15 cellular contexts compared by ENCODE assay signal in genomic region chr3:178455264-178455663, GRCh38.
"Had no signal": no experiment of that assay in that cellular context is flagged by ENCODE, and none has a peak within 500 bp of the region (broad histone marks: within the 10 kb centered on the region; RNA-seq: fewer than 3 reads in every experiment).

No MANE protein-coding gene starts in this region.

- H3K4me2 ChIP-seq: smooth muscle cell had no signal

- ATAC-seq: activated CD4-positive, alpha-beta T cell treated with anti-CD3 and anti-CD28 coated beads for 36 hours; activated CD8-positive, alpha-beta T cell treated with anti-CD3 and anti-CD28 coated beads, Interleukin-2, amount 10 ng/mL, durations not matched to agents 7 days and 5 days; effector memory CD8-positive, alpha-beta T cell; stimulated activated effector memory CD8-positive, alpha-beta T cell treated with anti-CD3 and anti-CD28 coated beads, Interleukin-12 subunit alpha, Interleukin-12 subunit beta, amount 100 ng/mL, for 72 hours had no signal

- H3K27ac ChIP-seq: left lung, pancreas, WERI-Rb-1 had no signal

- H3K36me3 ChIP-seq: left lung, pancreas, tibial artery, uterus, WERI-Rb-1 had no signal

- FAIRE-seq: islet of Langerhans, pancreas had no signal

- H3K4me1 ChIP-seq: left lung, uterus had no signal

- H3K4me3 ChIP-seq: left lung, pancreas, smooth muscle cell, tibial artery, uterus had no signal

- H3K9me3 ChIP-seq: left lung, pancreas, tibial artery, uterus had no signal

- DNase-seq: activated CD4-positive, alpha-beta T cell treated with anti-CD3 and anti-CD28 coated beads for 36 hours; activated CD8-positive, alpha-beta memory T cell treated with anti-CD3 and anti-CD28 coated beads, Interleukin-2, amount 50 U/mL, for 48 hours; activated CD8-positive, alpha-beta T cell treated with anti-CD3 and anti-CD28 coated beads, Interleukin-2, amount 10 ng/mL, durations not matched to agents 7 days and 5 days; activated naive CD8-positive, alpha-beta T cell treated with anti-CD3 and anti-CD28 coated beads, Interleukin-2, amount 10 ng/mL, durations not matched to agents 7 days and 5 days; effector memory CD8-positive, alpha-beta T cell; erythroblast; SW 1271; WERI-Rb-1 had no signal

- H3K27me3 ChIP-seq: left lung, pancreas, tibial artery, uterus had no signal
